26 cellular contexts compared by ENCODE assay signal in genomic region chr16:80463776-80464175, GRCh38.
DNase-seq lines count a peak whose midpoint lies in the region; ATAC-seq and TF ChIP-seq lines count a peak whose summit lies in the region.
"Had no signal": no experiment of that assay in that cellular context is flagged by ENCODE, and none has a peak within 500 bp of the region (broad histone marks: within the 10 kb centered on the region; RNA-seq: fewer than 3 reads in every experiment).

No MANE protein-coding gene starts in this region.

- 0 out of 2 replicates have a peak, but pooled peaks cover 2% of the 10 kb centered on the region for H3K9me2 ChIP-seq in GM23338 (ENCODE audit: insufficient read depth)

- no peaks in the 10 kb centered on the region for H3K36me3 Mint-ChIP-seq in GM23338 (ENCODE audit: low read depth)
- H3K36me3 Mint-ChIP-seq: CD14-positive monocyte; CD8-positive, alpha-beta memory T cell had no signal

- TF ChIP-seq CTCF in GM23338 (conservative IDR thresholded peaks at IDR 0.05; ENCODE audit: low read depth in 2 of 2) (no peak), epithelial cell of proximal tubule (conservative IDR thresholded peaks at IDR 0.05; ENCODE audit: low read depth, low read length) (no peak)

- H3K27ac ChIP-seq in GM23338 (ENCODE audit: low read depth): no peak overlapping the region
- H3K27ac ChIP-seq: SJCRH30 had no signal

- H3K9me3 Mint-ChIP-seq in GM23338: no peaks in the 10 kb centered on the region; the same call in 2 of the 3 replicates
- H3K9me3 Mint-ChIP-seq: CD14-positive monocyte; CD8-positive, alpha-beta memory T cell had no signal

- H3K36me3 ChIP-seq in GM23338 (ENCODE audit: insufficient read depth): no peaks in the 10 kb centered on the region
- H3K36me3 ChIP-seq: BE2C, MG63, SJCRH30 had no signal

- H3K4me2 ChIP-seq in GM23338: no peak overlapping the region

- no peak for ATAC-seq in GM23338
- no peak for ATAC-seq in HG03565 (IDR thresholded peaks at IDR 0.05; ENCODE audit: unreplicated experiment)
- ATAC-seq in HG03039 (IDR thresholded peaks at IDR 0.05; ENCODE audit: unreplicated experiment): no peak
- ATAC-seq: PC-3, Right ventricle myocardium inferior, SK-N-SH treated with all-trans-retinoic acid at 6 μM for 48 hours had no signal

- H3K4me3 ChIP-seq in GM23338 (no peak overlapping the region), epithelial cell of proximal tubule (ENCODE audit: low read depth, low read length) (no peak overlapping the region)
- H3K4me3 ChIP-seq: MG63, SJCRH30 had no signal

- H3K27me3 ChIP-seq in GM23338 (ENCODE audit: insufficient read depth): 0 out of 2 replicates have a peak, but pooled peaks cover 4% of the 10 kb centered on the region
- H3K27me3 ChIP-seq: BE2C, MG63, SJCRH30 had no signal

- H2AFZ ChIP-seq in GM23338: 0 out of 2 replicates have a peak overlapping the region, but pooled peaks have one; percentile 52

- H3K27ac Mint-ChIP-seq in GM23338: no peak overlapping the region
- H3K27ac Mint-ChIP-seq: CD14-positive monocyte had no signal

- H3K79me2 ChIP-seq in GM23338 (replicated peaks; ENCODE audit: insufficient read depth): no peaks in the 10 kb centered on the region

- peaks cover 24% of the 10 kb centered on the region for H3K4me1 Mint-ChIP-seq in GM23338
- H3K4me1 Mint-ChIP-seq: CD14-positive monocyte had no signal

- DNase-seq in GM23338 (ENCODE audit: low spot score) (no peak), epithelial cell of proximal tubule (ENCODE audit: low read depth) (peak; percentile 59), left kidney (ENCODE audit: low read depth, low spot score) (peak; percentile 81), middle frontal gyrus (ENCODE audit: extremely low spot score, low spot score) (no peak), DMS153 treated with DMSO at 0.1 percent for 48 hours (lab: John Stamatoyannopoulos, UW; ENCODE audit: unreplicated experiment) (no peak)
- DNase-seq: BE2C; CD8-positive, alpha-beta memory T cell; DMS153; H7; IMR-90; KG1; MG63; NCI-H1105 treated with DMSO at 0.1 percent for 48 hours; NCI-H146; NCI-H1930; NCI-H2107; NCI-H526; NCI-H82; NK-92 treated with Interleukin-12 subunit alpha and Interleukin-12 subunit beta, amount 100 ng/mL, for 24 hours; PC-3; SJCRH30 had no signal

- no peaks in the 10 kb centered on the region for H4K20me1 ChIP-seq in GM23338 (replicated peaks; ENCODE audit: insufficient read depth)

- H3F3A ChIP-seq in GM23338 (replicated peaks; ENCODE audit: low read depth): no peaks in the 10 kb centered on the region; the same call in 1 of the 2 replicates

- peaks cover 3% of the 10 kb centered on the region for H3K27me3 Mint-ChIP-seq in GM23338 (ENCODE audit: insufficient read depth, low read depth, poor library complexity)

- H3K4me3 Mint-ChIP-seq in GM23338: no peak overlapping the region
- H3K4me3 Mint-ChIP-seq: CD14-positive monocyte; CD8-positive, alpha-beta memory T cell had no signal

- peaks cover 8% of the 10 kb centered on the region; the same call in 1 of the 2 replicates for H3K4me1 ChIP-seq in GM23338 (ENCODE audit: insufficient read depth)
- H3K4me1 ChIP-seq: BE2C, SJCRH30 had no signal

TF ChIP-seq in GM23338, 12 proteins besides CTCF, POLR2A, EP300 and RAD21 (continues in another document):
- TF ChIP-seq CREB1 (CRISPR knock-in tag; IDR thresholded peaks at IDR 0.05; ENCODE audit: low read depth): no peak
- TF ChIP-seq, protein P1, sequence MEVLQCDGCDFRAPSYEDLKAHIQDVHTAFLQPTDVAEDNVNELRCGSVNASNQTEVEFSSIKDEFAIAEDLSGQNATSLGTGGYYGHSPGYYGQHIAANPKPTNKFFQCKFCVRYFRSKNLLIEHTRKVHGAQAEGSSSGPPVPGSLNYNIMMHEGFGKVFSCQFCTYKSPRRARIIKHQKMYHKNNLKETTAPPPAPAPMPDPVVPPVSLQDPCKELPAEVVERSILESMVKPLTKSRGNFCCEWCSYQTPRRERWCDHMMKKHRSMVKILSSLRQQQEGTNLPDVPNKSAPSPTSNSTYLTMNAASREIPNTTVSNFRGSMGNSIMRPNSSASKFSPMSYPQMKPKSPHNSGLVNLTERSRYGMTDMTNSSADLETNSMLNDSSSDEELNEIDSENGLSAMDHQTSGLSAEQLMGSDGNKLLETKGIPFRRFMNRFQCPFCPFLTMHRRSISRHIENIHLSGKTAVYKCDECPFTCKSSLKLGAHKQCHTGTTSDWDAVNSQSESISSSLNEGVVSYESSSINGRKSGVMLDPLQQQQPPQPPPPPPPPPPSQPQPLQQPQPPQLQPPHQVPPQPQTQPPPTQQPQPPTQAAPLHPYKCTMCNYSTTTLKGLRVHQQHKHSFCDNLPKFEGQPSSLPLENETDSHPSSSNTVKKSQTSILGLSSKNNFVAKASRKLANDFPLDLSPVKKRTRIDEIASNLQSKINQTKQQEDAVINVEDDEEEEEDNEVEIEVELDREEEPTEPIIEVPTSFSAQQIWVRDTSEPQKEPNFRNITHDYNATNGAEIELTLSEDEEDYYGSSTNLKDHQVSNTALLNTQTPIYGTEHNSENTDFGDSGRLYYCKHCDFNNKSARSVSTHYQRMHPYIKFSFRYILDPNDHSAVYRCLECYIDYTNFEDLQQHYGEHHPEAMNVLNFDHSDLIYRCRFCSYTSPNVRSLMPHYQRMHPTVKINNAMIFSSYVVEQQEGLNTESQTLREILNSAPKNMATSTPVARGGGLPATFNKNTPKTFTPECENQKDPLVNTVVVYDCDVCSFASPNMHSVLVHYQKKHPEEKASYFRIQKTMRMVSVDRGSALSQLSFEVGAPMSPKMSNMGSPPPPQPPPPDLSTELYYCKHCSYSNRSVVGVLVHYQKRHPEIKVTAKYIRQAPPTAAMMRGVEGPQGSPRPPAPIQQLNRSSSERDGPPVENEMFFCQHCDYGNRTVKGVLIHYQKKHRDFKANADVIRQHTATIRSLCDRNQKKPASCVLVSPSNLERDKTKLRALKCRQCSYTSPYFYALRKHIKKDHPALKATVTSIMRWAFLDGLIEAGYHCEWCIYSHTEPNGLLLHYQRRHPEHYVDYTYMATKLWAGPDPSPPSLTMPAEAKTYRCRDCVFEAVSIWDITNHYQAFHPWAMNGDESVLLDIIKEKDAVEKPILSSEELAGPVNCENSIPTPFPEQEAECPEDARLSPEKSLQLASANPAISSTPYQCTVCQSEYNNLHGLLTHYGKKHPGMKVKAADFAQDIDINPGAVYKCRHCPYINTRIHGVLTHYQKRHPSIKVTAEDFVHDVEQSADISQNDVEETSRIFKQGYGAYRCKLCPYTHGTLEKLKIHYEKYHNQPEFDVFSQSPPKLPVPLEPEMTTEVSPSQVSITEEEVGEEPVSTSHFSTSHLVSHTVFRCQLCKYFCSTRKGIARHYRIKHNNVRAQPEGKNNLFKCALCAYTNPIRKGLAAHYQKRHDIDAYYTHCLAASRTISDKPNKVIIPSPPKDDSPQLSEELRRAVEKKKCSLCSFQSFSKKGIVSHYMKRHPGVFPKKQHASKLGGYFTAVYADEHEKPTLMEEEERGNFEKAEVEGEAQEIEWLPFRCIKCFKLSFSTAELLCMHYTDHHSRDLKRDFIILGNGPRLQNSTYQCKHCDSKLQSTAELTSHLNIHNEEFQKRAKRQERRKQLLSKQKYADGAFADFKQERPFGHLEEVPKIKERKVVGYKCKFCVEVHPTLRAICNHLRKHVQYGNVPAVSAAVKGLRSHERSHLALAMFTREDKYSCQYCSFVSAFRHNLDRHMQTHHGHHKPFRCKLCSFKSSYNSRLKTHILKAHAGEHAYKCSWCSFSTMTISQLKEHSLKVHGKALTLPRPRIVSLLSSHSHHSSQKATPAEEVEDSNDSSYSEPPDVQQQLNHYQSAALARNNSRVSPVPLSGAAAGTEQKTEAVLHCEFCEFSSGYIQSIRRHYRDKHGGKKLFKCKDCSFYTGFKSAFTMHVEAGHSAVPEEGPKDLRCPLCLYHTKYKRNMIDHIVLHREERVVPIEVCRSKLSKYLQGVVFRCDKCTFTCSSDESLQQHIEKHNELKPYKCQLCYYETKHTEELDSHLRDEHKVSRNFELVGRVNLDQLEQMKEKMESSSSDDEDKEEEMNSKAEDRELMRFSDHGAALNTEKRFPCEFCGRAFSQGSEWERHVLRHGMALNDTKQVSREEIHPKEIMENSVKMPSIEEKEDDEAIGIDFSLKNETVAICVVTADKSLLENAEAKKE (CRISPR knock-in tag; IDR thresholded peaks at IDR 0.05): no peak
- TF ChIP-seq, protein P2, sequence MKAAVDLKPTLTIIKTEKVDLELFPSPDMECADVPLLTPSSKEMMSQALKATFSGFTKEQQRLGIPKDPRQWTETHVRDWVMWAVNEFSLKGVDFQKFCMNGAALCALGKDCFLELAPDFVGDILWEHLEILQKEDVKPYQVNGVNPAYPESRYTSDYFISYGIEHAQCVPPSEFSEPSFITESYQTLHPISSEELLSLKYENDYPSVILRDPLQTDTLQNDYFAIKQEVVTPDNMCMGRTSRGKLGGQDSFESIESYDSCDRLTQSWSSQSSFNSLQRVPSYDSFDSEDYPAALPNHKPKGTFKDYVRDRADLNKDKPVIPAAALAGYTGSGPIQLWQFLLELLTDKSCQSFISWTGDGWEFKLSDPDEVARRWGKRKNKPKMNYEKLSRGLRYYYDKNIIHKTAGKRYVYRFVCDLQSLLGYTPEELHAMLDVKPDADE (IDR thresholded peaks at IDR 0.05): no peak
- TF ChIP-seq ZNF114 (CRISPR knock-in tag; IDR thresholded peaks at IDR 0.05): no peak
- TF ChIP-seq, protein P3, sequence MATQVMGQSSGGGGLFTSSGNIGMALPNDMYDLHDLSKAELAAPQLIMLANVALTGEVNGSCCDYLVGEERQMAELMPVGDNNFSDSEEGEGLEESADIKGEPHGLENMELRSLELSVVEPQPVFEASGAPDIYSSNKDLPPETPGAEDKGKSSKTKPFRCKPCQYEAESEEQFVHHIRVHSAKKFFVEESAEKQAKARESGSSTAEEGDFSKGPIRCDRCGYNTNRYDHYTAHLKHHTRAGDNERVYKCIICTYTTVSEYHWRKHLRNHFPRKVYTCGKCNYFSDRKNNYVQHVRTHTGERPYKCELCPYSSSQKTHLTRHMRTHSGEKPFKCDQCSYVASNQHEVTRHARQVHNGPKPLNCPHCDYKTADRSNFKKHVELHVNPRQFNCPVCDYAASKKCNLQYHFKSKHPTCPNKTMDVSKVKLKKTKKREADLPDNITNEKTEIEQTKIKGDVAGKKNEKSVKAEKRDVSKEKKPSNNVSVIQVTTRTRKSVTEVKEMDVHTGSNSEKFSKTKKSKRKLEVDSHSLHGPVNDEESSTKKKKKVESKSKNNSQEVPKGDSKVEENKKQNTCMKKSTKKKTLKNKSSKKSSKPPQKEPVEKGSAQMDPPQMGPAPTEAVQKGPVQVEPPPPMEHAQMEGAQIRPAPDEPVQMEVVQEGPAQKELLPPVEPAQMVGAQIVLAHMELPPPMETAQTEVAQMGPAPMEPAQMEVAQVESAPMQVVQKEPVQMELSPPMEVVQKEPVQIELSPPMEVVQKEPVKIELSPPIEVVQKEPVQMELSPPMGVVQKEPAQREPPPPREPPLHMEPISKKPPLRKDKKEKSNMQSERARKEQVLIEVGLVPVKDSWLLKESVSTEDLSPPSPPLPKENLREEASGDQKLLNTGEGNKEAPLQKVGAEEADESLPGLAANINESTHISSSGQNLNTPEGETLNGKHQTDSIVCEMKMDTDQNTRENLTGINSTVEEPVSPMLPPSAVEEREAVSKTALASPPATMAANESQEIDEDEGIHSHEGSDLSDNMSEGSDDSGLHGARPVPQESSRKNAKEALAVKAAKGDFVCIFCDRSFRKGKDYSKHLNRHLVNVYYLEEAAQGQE (IDR thresholded peaks at IDR 0.05; ENCODE audit: unreplicated experiment): no peak
- no peak for TF ChIP-seq NANOG (IDR thresholded peaks at IDR 0.05; ENCODE audit: borderline replicate concordance)

Comparison
In these comparisons a context has a peak if more than half of its experiments do, and no peak if none do; other contexts are left out.
1. DNase-seq: peak in epithelial cell of proximal tubule (single experiment) and left kidney (single experiment); none in GM23338 (single experiment), middle frontal gyrus (single experiment) and DMS153 treated with DMSO at 0.1 percent for 48 hours (single experiment).